ENCODE assay signal across 8 cellular contexts in genomic region chr9:136244776-136245193, GRCh38. TPM values are rescaled to one million over a fixed set of nuclear protein-coding genes. Genes with fewer than 3 reads are reported as not detected.
DNase-seq lines count a peak whose midpoint lies in the region; ATAC-seq and TF ChIP-seq lines count a peak whose summit lies in the region.

No MANE protein-coding gene starts in this region.

- intact Hi-C loops in HCT116 (cut with micrococcal nuclease) = no loop called here
- intact Hi-C loops in activated B cell treated with CpG ODN at 0.5 μM for 24 hours (cut with micrococcal nuclease) = loop anchor here (1.0 to 10.0 kb wide), 8 partner anchors 19 to 284 kb away; partner anchors contain the start of genes DNLZ, LHX3, SNAPC4 and TMEM250

- H3K36me3 Mint-ChIP-seq in activated B cell treated with CpG ODN at 0.5 μM for 24 hours (ENCODE audit: low read depth) = peaks cover 34% of the 10 kb centered on the region

- H3K9me3 ChIP-seq in HCT116 (ENCODE audit: control insufficient read depth in 1 of 2, insufficient read depth in 1 of 2, low read depth in 1 of 2, low read length in 2 of 2) (no peaks in the 10 kb centered on the region), iPS DF 6.9 (ENCODE audit: control insufficient read depth, insufficient read depth, low read length) (no peaks in the 10 kb centered on the region), smooth muscle cell (replicated peaks; ENCODE audit: low read depth) (no peaks in the 10 kb centered on the region)

- no peak for TF ChIP-seq CTCF in HCT116 (IDR thresholded peaks at IDR 0.05 in 2 of 3, conservative IDR thresholded peaks at IDR 0.05 in 1 of 3; ENCODE audit: borderline replicate concordance in 1 of 3, insufficient read depth in 1 of 3, low read depth in 2 of 3, low read length in 2 of 3)
- no peak for TF ChIP-seq CTCF in activated B cell treated with CpG ODN at 0.5 μM for 24 hours (IDR thresholded peaks at IDR 0.05)
- TF ChIP-seq CTCF in smooth muscle cell (IDR thresholded peaks at IDR 0.05; ENCODE audit: borderline replicate concordance, insufficient read depth, poor library complexity, severe bottlenecking) = no peak
- TF ChIP-seq CTCF in GM10266 (IDR thresholded peaks at IDR 0.05; ENCODE audit: control insufficient read depth, insufficient read depth, low read depth, missing control alignments) = no peak

- H3F3A ChIP-seq in smooth muscle cell (ENCODE audit: low read depth) = no peaks in the 10 kb centered on the region

- H3K79me2 ChIP-seq in HCT116 (ENCODE audit: insufficient read depth, low read length) (peaks cover 56% of the 10 kb centered on the region), smooth muscle cell (ENCODE audit: low read depth) (peaks cover 9% of the 10 kb centered on the region)

- H3K36me3 ChIP-seq in HCT116 (ENCODE audit: control insufficient read depth in 1 of 2, insufficient read depth in 2 of 2, low read length in 2 of 2) (peaks cover 0 to 13% of the 10 kb centered on the region in 2 experiments; a peak in 1 of 4 replicates), iPS DF 6.9 (ENCODE audit: control insufficient read depth, insufficient read depth, low read length) (no peaks in the 10 kb centered on the region), smooth muscle cell (ENCODE audit: low read depth) (no peaks in the 10 kb centered on the region)

- H3K9me3 Mint-ChIP-seq in activated B cell treated with CpG ODN at 0.5 μM for 24 hours = no peaks in the 10 kb centered on the region

- no CpG with 5 or more reads among the region's 7 CpGs for WGBS in iPS DF 6.9 (ENCODE audit: insufficient coverage, insufficient read length)
- 17% methylated on average over 7 of the region's 7 CpGs for WGBS in smooth muscle cell (ENCODE audit: low lambda C conversion rate)

- H3K4me3 ChIP-seq in HCT116 (replicated peaks in 1 of 2; ENCODE audit: low read depth in 1 of 2, low read length in 2 of 2) = peak overlapping the region; percentile 69 to 81
- peak overlapping the region; percentile 73; the same call in 1 of the 2 replicates for H3K4me3 ChIP-seq in iPS DF 6.9 (ENCODE audit: low read length)
- peak overlapping the region; percentile 60 for H3K4me3 ChIP-seq in smooth muscle cell

- H3K4me3 Mint-ChIP-seq in activated B cell treated with CpG ODN at 0.5 μM for 24 hours = peak overlapping the region; percentile 95

- H3K4me1 ChIP-seq in HCT116 (ENCODE audit: control insufficient read depth in 1 of 2, insufficient read depth in 2 of 2, low read length in 2 of 2) = peaks cover 16 to 24% of the 10 kb centered on the region in 2 experiments
- peaks cover 12% of the 10 kb centered on the region for H3K4me1 ChIP-seq in iPS DF 6.9 (ENCODE audit: control insufficient read depth, insufficient read depth, low read length)
- H3K4me1 ChIP-seq in smooth muscle cell (ENCODE audit: low read depth) = peaks cover 16% of the 10 kb centered on the region

- no peak for TF ChIP-seq RAD21 in HCT116 (IDR thresholded peaks at IDR 0.05; ENCODE audit: low read depth)

- H3K27ac Mint-ChIP-seq in activated B cell treated with CpG ODN at 0.5 μM for 24 hours = peak overlapping the region; percentile 92

- H3K27ac ChIP-seq in HCT116 (ENCODE audit: low read depth, low read length) (peak overlapping the region; percentile 76), iPS DF 6.9 (ENCODE audit: low read length) (no peak overlapping the region), smooth muscle cell (ENCODE audit: low read depth) (no peak overlapping the region), substantia nigra (ENCODE audit: low read depth, low read length, poor library complexity, severe bottlenecking) (no peak overlapping the region)

- H3K9me2 ChIP-seq in HCT116 (ENCODE audit: insufficient read depth) = no peaks in the 10 kb centered on the region

- peaks cover 7% of the 10 kb centered on the region; the same call in 1 of the 2 replicates for H4K20me1 ChIP-seq in HCT116 (ENCODE audit: insufficient read depth)
- peaks cover 46% of the 10 kb centered on the region for H4K20me1 ChIP-seq in smooth muscle cell (ENCODE audit: low read depth)

- H3K27me3 ChIP-seq in HCT116 (ENCODE audit: insufficient read depth, low read length) (no peaks in the 10 kb centered on the region), iPS DF 6.9 (ENCODE audit: control insufficient read depth, insufficient read depth, low read length) (no peaks in the 10 kb centered on the region), smooth muscle cell (ENCODE audit: low read depth) (no peaks in the 10 kb centered on the region)

- ATAC-seq in HCT116 = no peak; the same call in 1 of the 2 replicates
- no peak for ATAC-seq in activated B cell treated with CpG ODN at 0.5 μM for 24 hours (ENCODE audit: low read depth)

- CTCF ChIA-PET in HCT116 (lab: Charles Lee) = no interaction called here
- CTCF ChIA-PET in activated B cell treated with CpG ODN at 0.5 μM for 24 hours (lab: Charles Lee) = interaction anchor here (3.6 kb wide), 1 partner anchor 20 kb away, joined by 39 read pairs; no protein-coding TSS in a partner anchor

- H2AFZ ChIP-seq in HCT116 (ENCODE audit: low read depth, low read length, poor library complexity, severe bottlenecking) (no peak overlapping the region), smooth muscle cell (ENCODE audit: low read depth) (no peak overlapping the region)

- TF ChIP-seq POLR2A in HCT116 (IDR thresholded peaks at IDR 0.05; ENCODE audit: borderline replicate concordance, extremely low read depth, insufficient read depth, insufficient read length) = no peak

- POLR2A ChIA-PET in HCT116 (lab: Charles Lee) = interaction anchor here (0.5 kb wide), 1 partner anchor 906 kb away, joined by 3 read pairs; no protein-coding TSS in a partner anchor
- POLR2A ChIA-PET in activated B cell treated with CpG ODN at 0.5 μM for 24 hours (lab: Charles Lee) = interaction anchor here (0.6 to 2.0 kb wide), 6 partner anchors 19 to 119 kb away, joined by 3 to 10 read pairs (median 4); partner anchors contain the start of gene DNLZ

- H3K4me2 ChIP-seq in HCT116 (ENCODE audit: low read length) = peak overlapping the region; percentile 82
- peak overlapping the region; percentile 95 for H3K4me2 ChIP-seq in smooth muscle cell

- peaks cover 58% of the 10 kb centered on the region for H3K4me1 Mint-ChIP-seq in activated B cell treated with CpG ODN at 0.5 μM for 24 hours

- no peaks in the 10 kb centered on the region for H3K27me3 Mint-ChIP-seq in activated B cell treated with CpG ODN at 0.5 μM for 24 hours

- RAD21 ChIA-PET in HCT116 (lab: Charles Lee; ENCODE audit: low non-redundant PET in 1 of 2, low total read pairs in 2 of 2, uncharacterized antibody in 2 of 2, unreplicated experiment in 2 of 2) = no interaction called here

- peak overlapping the region; percentile 81 for H3K9ac ChIP-seq in HCT116 (ENCODE audit: low read length)
- H3K9ac ChIP-seq in smooth muscle cell (ENCODE audit: low read depth) = no peak overlapping the region

- DNase-seq in HCT116 (ENCODE audit: low read depth, low spot score) (no peak), activated B cell treated with CpG ODN at 0.5 μM for 24 hours (no peak), iPS DF 6.9 (ENCODE audit: low read depth, low spot score) (no peak), smooth muscle cell (lab: John Stamatoyannopoulos, UW; ENCODE audit: unreplicated experiment) (no peak), GM10266 (ENCODE audit: extremely low spot score) (no peak), NCI-H748 (lab: John Stamatoyannopoulos, UW; ENCODE audit: unreplicated experiment) (no peak), NCI-H1417 treated with DMSO at 0.1 percent for 48 hours (lab: John Stamatoyannopoulos, UW) (no peak), substantia nigra (lab: John Stamatoyannopoulos, UW) (no peak)

- no TSS peak for BruUV-seq in HCT116 (replicated peaks; lab: Mats Ljungman, UMichigan)

TF ChIP-seq in HCT116, 20 proteins besides CTCF, POLR2A, EP300 and RAD21 (continues in another document):
- TF ChIP-seq SP1 (IDR thresholded peaks at IDR 0.05; ENCODE audit: low read depth) (no peak), EZH2 (IDR thresholded peaks at IDR 0.05) (no peak), POLR2AphosphoS5 (IDR thresholded peaks at IDR 0.05; ENCODE audit: low read depth, low read length) (no peak), REST (IDR thresholded peaks at IDR 0.05; ENCODE audit: low read depth) (no peak)

RNA-seq across cellular contexts. Expression of gene QSOX2, which starts 0.8 kb away (rescaled TPM):
- total RNA-seq in HCT116 (2021; ENCODE audit: unreplicated experiment) = 34.6 TPM
- polyA plus RNA-seq in HCT116 (2012) = 18.1 and 23.6 TPM in 2 replicates
- 43.3 and 49.1 TPM in 2 replicates for total RNA-seq in activated B cell treated with CpG ODN at 0.5 μM for 24 hours
- total RNA-seq in smooth muscle cell = 8.7 TPM in 2 replicates
- polyA plus RNA-seq in smooth muscle cell = 1.9 and 2.5 TPM in 2 replicates

RNA-seq across cellular contexts. Expression of gene LHX3, which starts 39.9 kb away (rescaled TPM):
- not detected for total RNA-seq in HCT116 (2021; ENCODE audit: unreplicated experiment)
- polyA plus RNA-seq in HCT116 (2012) = 0.05 and 0.09 TPM in 2 replicates
- total RNA-seq in activated B cell treated with CpG ODN at 0.5 μM for 24 hours = 0.17 TPM in 1 of 2 replicates, not detected in the other
- not detected in 2 replicates for total RNA-seq in smooth muscle cell
- polyA plus RNA-seq in smooth muscle cell = not detected in 2 replicates

RNA-seq across cellular contexts. Expression of gene CCDC187, which starts 59.1 kb away (rescaled TPM):
- total RNA-seq in HCT116 (2021; ENCODE audit: unreplicated experiment) = 4.6 TPM
- polyA plus RNA-seq in HCT116 (2012) = 1.2 and 1.5 TPM in 2 replicates
- total RNA-seq in activated B cell treated with CpG ODN at 0.5 μM for 24 hours = 0.51 and 0.69 TPM in 2 replicates
- not detected in 2 replicates for total RNA-seq in smooth muscle cell
- polyA plus RNA-seq in smooth muscle cell = 0.10 TPM in 1 of 2 replicates, not detected in the other
